ENCODE assay signal across 8 cellular contexts in genomic region chr2:42238644-42239288, GRCh38.
A peak's percentile ranks its signal among the peaks of the same experiment; 100 is the strongest.
DNase-seq lines count a peak whose midpoint lies in the region; ATAC-seq and TF ChIP-seq lines count a peak whose summit lies in the region.

No MANE protein-coding gene starts in this region.

- H3K27me3 Mint-ChIP-seq in stimulated activated naive B cell treated with anti-CD40 and anti-IgM and Interleukin-4, amounts not matched to agents 10 μg/mL and 1 μg/mL and 100 μg/mL, for 72 hours = no peaks in the 10 kb centered on the region

- H3K4me3 ChIP-seq in A673 (ENCODE audit: low read depth, low read length, poor library complexity, severe bottlenecking) = no peak overlapping the region
- H3K4me3 ChIP-seq in RWPE2 (ENCODE audit: severe bottlenecking) = no peak overlapping the region

- peak; percentile 76 for ATAC-seq in HG03066 (IDR thresholded peaks at IDR 0.05; ENCODE audit: low read depth, unreplicated experiment)
- peak; percentile 88 for ATAC-seq in RWPE2 (ENCODE audit: low read depth)
- peak; percentile 97 to 99 for ATAC-seq in stimulated activated naive B cell treated with anti-CD40 and anti-IgM and Interleukin-4, amounts not matched to agents 10 μg/mL and 1 μg/mL and 100 μg/mL, for 72 hours (replicated peaks)

- POLR2A ChIA-PET in A673 (lab: Charles Lee; ENCODE audit: low non-redundant PET) = no interaction called here

- H3K4me3 Mint-ChIP-seq in stimulated activated naive B cell treated with anti-CD40 and anti-IgM and Interleukin-4, amounts not matched to agents 10 μg/mL and 1 μg/mL and 100 μg/mL, for 72 hours = no peak overlapping the region

- TF ChIP-seq CTCF in A673 (conservative IDR thresholded peaks at IDR 0.05; ENCODE audit: low read depth, low read length) (peak; percentile 49; the same call in 1 of the 2 replicates), GM13976 (IDR thresholded peaks at IDR 0.05; ENCODE audit: borderline replicate concordance, control extremely low read depth, extremely low read depth, insufficient read depth, missing control alignments) (peak; percentile 29), RWPE2 (IDR thresholded peaks at IDR 0.05; ENCODE audit: poor library complexity, severe bottlenecking) (peak; percentile 68)

- peaks cover 27 to 74% of the 10 kb centered on the region in 2 donors for H3K4me1 Mint-ChIP-seq in stimulated activated naive B cell treated with anti-CD40 and anti-IgM and Interleukin-4, amounts not matched to agents 10 μg/mL and 1 μg/mL and 100 μg/mL, for 72 hours

- H3K27ac Mint-ChIP-seq in stimulated activated naive B cell treated with anti-CD40 and anti-IgM and Interleukin-4, amounts not matched to agents 10 μg/mL and 1 μg/mL and 100 μg/mL, for 72 hours = no peak overlapping the region

- H3K4me1 ChIP-seq in A673 (ENCODE audit: insufficient read depth, low read length, poor library complexity, severe bottlenecking) (peaks cover 33% of the 10 kb centered on the region), RWPE2 (ENCODE audit: insufficient read depth, poor library complexity, severe bottlenecking) (no peaks in the 10 kb centered on the region)

- BruUV-seq in A673 (replicated peaks; lab: Mats Ljungman, UMichigan) = no TSS peak

- CTCF ChIA-PET in A673 (lab: Charles Lee) = interaction anchor here (0.6 to 1.3 kb wide), 2 partner anchors 142 to 145 kb away, joined by 3 to 5 read pairs; no protein-coding TSS in a partner anchor

- H3K27me3 ChIP-seq in A673 (replicated peaks; ENCODE audit: insufficient read depth, low read depth, low read length, poor library complexity) = no peaks in the 10 kb centered on the region
- H3K27me3 ChIP-seq in RWPE2 (ENCODE audit: insufficient read depth, poor library complexity, severe bottlenecking) = no peaks in the 10 kb centered on the region

- H3K9me3 ChIP-seq in A673 (ENCODE audit: low read depth, low read length, poor library complexity, severe bottlenecking) (no peaks in the 10 kb centered on the region), RWPE2 (ENCODE audit: severe bottlenecking) (no peaks in the 10 kb centered on the region)

- DNase-seq in A673 (ENCODE audit: low spot score) (peak; percentile 50), GM13976 (ENCODE audit: low spot score) (no peak), RWPE2 (ENCODE audit: low spot score) (no peak), amniotic epithelial cell (ENCODE audit: low read depth) (peak; percentile 22), kidney tubule cell (ENCODE audit: low spot score) (peak; percentile 55), GOT3 (lab: John Stamatoyannopoulos, UW) (no peak)
- DNase-seq in stimulated activated naive B cell treated with anti-CD40 and anti-IgM and Interleukin-4, amounts not matched to agents 10 μg/mL and 1 μg/mL and 100 μg/mL, for 72 hours = peak; percentile 41

- intact Hi-C loops in A673 (cut with micrococcal nuclease; ENCODE audit: unreplicated experiment) = loop anchor here (1.0 kb wide), 1 partner anchor 142 kb away; no protein-coding TSS in a partner anchor

- H3K9me3 Mint-ChIP-seq in stimulated activated naive B cell treated with anti-CD40 and anti-IgM and Interleukin-4, amounts not matched to agents 10 μg/mL and 1 μg/mL and 100 μg/mL, for 72 hours = no peaks in the 10 kb centered on the region

- H3K36me3 Mint-ChIP-seq in stimulated activated naive B cell treated with anti-CD40 and anti-IgM and Interleukin-4, amounts not matched to agents 10 μg/mL and 1 μg/mL and 100 μg/mL, for 72 hours = peaks cover 5 to 6% of the 10 kb centered on the region in 2 donors

- H3K36me3 ChIP-seq in A673 (ENCODE audit: insufficient read depth, low read length, poor library complexity, severe bottlenecking) (no peaks in the 10 kb centered on the region), RWPE2 (ENCODE audit: low read depth) (no peaks in the 10 kb centered on the region)

- in situ Hi-C loops in GM13976 (cut with MboI; ENCODE audit: low sequenced_read_pairs, unreplicated experiment) = loop anchor here (5.0 to 25.0 kb wide), 2 partner anchors 141 to 376 kb away; no protein-coding TSS in a partner anchor

- H3K27ac ChIP-seq in A673 (ENCODE audit: low read depth, low read length, poor library complexity, severe bottlenecking) = no peak overlapping the region
- H3K27ac ChIP-seq in RWPE2 (ENCODE audit: poor library complexity, severe bottlenecking) = no peak overlapping the region

Comparison
In these comparisons a context has a peak if more than half of its experiments do, and no peak if none do; other contexts are left out.
1. DNase-seq: peak in A673 (single experiment), amniotic epithelial cell (single experiment), kidney tubule cell (single experiment) and stimulated activated naive B cell treated with anti-CD40 and anti-IgM and Interleukin-4, amounts not matched to agents 10 μg/mL and 1 μg/mL and 100 μg/mL, for 72 hours (single experiment); none in GM13976 (single experiment), RWPE2 (single experiment) and GOT3 (single experiment).
2. Peak in every context shown above with its lines, with median percentiles within 50 percentile points of each other: CTCF ChIP-seq and ATAC-seq.